8 cellular contexts compared by ENCODE assay signal in genomic region chr10:118754556-118755423, GRCh38. TPM values are rescaled to one million over a fixed set of nuclear protein-coding genes. Genes with fewer than 3 reads are reported as not detected.
DNase-seq lines count a peak whose midpoint lies in the region; ATAC-seq, FAIRE-seq and TF ChIP-seq lines count a peak whose summit lies in the region.

CACUL1 (minus strand) TSS chr10:118754970; CDS start chr10:118754762, 208 bp downstream.

- peak; percentile 97 for ATAC-seq in GM18873 (IDR thresholded peaks at IDR 0.05; ENCODE audit: low FRiP score, unreplicated experiment)
- ATAC-seq in HG03139 (IDR thresholded peaks at IDR 0.05; ENCODE audit: unreplicated experiment), result peak; percentile 95

- no peaks in the 10 kb centered on the region for H3K4me1 ChIP-seq in small intestine (ENCODE audit: control insufficient read depth in 2 of 2, insufficient read depth in 1 of 2, low read depth in 1 of 2, low read length in 1 of 2)

- 0% methylated on average over 68 to 87 of the region's 87 CpGs for WGBS in small intestine, 3 donors

- in situ Hi-C loops in ACHN (cut with HindIII; ENCODE audit: low pct_ligation_motif_present, low pct_unique_long_range_greater_than_20kb, low sequenced_read_pairs), result no loop called here

- H3K27ac ChIP-seq in WERI-Rb-1 (peak within 1 kb of the TSS; percentile 90), small intestine (ENCODE audit: low read depth in 1 of 2, low read length in 1 of 2) (peak within 1 kb of the TSS; percentile 59 to 88)

- no peaks in the 10 kb centered on the region for H3K27me3 ChIP-seq in WERI-Rb-1 (ENCODE audit: insufficient read depth, low read depth, severe bottlenecking)
- H3K27me3 ChIP-seq in bronchial epithelial cell (ENCODE audit: control insufficient read depth, insufficient read depth, low read length), result no peaks in the 10 kb centered on the region
- no peaks in the 10 kb centered on the region for H3K27me3 ChIP-seq in small intestine (ENCODE audit: control insufficient read depth in 2 of 2, insufficient read depth in 2 of 2, low read length in 2 of 2)

- TF ChIP-seq CTCF in WERI-Rb-1 (IDR thresholded peaks at IDR 0.05; ENCODE audit: low read depth, low read length) (no peak), bronchial epithelial cell (IDR thresholded peaks at IDR 0.05; ENCODE audit: insufficient read depth, low read length, severe bottlenecking) (no peak)

- H3K4me3 ChIP-seq in WERI-Rb-1 (ENCODE audit: low read depth, low read length), result peak within 1 kb of the TSS; percentile 98
- H3K4me3 ChIP-seq in bronchial epithelial cell (ENCODE audit: low read depth, low read length), result peak within 1 kb of the TSS; percentile 99
- H3K4me3 ChIP-seq in small intestine (ENCODE audit: low read depth in 1 of 2, low read length in 2 of 2), result peak within 1 kb of the TSS; percentile 94 to 95

- peaks cover 9% of the 10 kb centered on the region for H3K36me3 ChIP-seq in WERI-Rb-1
- H3K36me3 ChIP-seq in bronchial epithelial cell (ENCODE audit: control insufficient read depth, insufficient read depth, low read length), result no peaks in the 10 kb centered on the region
- H3K36me3 ChIP-seq in small intestine (ENCODE audit: control insufficient read depth in 2 of 2, insufficient read depth in 2 of 2, low read length in 2 of 2), result no peaks in the 10 kb centered on the region

- FAIRE-seq in bronchial epithelial cell (lab: Jason Lieb, UNC) (no peak), small intestine (lab: Jason Lieb, UNC) (no peak)

- DNase-seq in ACHN (peak; percentile 99), NCI-H2227 (lab: John Stamatoyannopoulos, UW; ENCODE audit: unreplicated experiment) (peak; percentile 99), WERI-Rb-1 (peak; percentile 100), bronchial epithelial cell (ENCODE audit: low read depth) (peak; percentile 96), iPS-NIHi11 (ENCODE audit: low spot score) (peak; percentile 99), small intestine (peak; percentile 99)

- H3K9me3 ChIP-seq in WERI-Rb-1 (ENCODE audit: severe bottlenecking) (no peaks in the 10 kb centered on the region), small intestine (ENCODE audit: control insufficient read depth, low read depth) (no peaks in the 10 kb centered on the region)

RNA-seq across cellular contexts. Expression of gene CACUL1, which starts in this region (rescaled TPM):
- 18.2 and 18.8 TPM in 2 replicates for total RNA-seq in bronchial epithelial cell
- polyA plus RNA-seq in small intestine, result 1 to 10 TPM; 3.5 to 7.7 (median 5.8) TPM

Comparison
In these comparisons a context has a peak if more than half of its experiments do, and no peak if none do; other contexts are left out.
1. Peak in every context shown above with its lines: DNase-seq, ATAC-seq, H3K4me3 ChIP-seq and H3K27ac ChIP-seq.